In the genomic region with DNA sequence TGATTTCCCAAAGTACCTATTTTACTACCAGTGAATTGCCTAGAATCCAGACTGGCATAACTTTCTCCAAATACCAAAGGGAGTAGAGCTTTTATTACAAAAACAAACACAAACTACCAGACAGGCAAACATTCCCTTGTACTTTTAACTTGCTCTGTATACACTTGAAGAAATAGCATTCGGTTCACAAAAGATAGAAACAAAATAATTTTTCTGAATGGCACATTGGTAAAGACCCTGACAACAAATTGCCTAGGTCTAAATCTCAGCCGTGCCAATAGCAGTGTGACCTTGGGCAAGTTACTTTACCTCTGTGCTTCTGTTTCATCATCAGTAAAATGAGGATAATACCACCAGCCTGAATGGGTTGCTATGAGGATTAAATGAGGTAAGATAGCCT, we compare ENCODE assay signal across 25 cellular contexts.
"Had no signal": no experiment of that assay in that cellular context is flagged by ENCODE, and none has a peak within 500 bp of the region (broad histone marks: within the 10 kb centered on the region; RNA-seq: fewer than 3 reads in every experiment).

No MANE protein-coding gene starts in this region.

- H3K27me3 Mint-ChIP-seq: activated CD8-positive, alpha-beta memory T cell treated with anti-CD3 and anti-CD28 coated beads, Interleukin-2, amount 10 ng/mL, durations not matched to agents 7 days and 5 days; activated naive CD8-positive, alpha-beta T cell treated with anti-CD3 and anti-CD28 coated beads, Interleukin-2, amount 10 ng/mL, durations not matched to agents 7 days and 5 days; activated T-helper 17 cell treated with anti-CD3 and anti-CD28 coated beads, Interleukin-2, amount 50 U/mL, for 72 hours; naive B cell; progenitor cell of endocrine pancreas had no signal

- H3K27ac Mint-ChIP-seq: activated CD4-positive, alpha-beta memory T cell treated with anti-CD3 and anti-CD28 coated beads, Interleukin-2, amount 10 ng/mL, durations not matched to agents 7 days and 5 days; activated CD8-positive, alpha-beta memory T cell treated with anti-CD3 and anti-CD28 coated beads, Interleukin-2, amount 10 ng/mL, durations not matched to agents 7 days and 5 days; activated naive CD8-positive, alpha-beta T cell treated with anti-CD3 and anti-CD28 coated beads, Interleukin-2, amount 10 ng/mL, durations not matched to agents 7 days and 5 days; activated T-helper 17 cell treated with anti-CD3 and anti-CD28 coated beads, Interleukin-2, amount 50 U/mL, for 72 hours; naive B cell; progenitor cell of endocrine pancreas; T-helper 1 cell treated with Interleukin-12 subunit alpha and Interleukin-12 subunit beta and Interleukin-4 antibody, amounts not matched to agents 30 μg/mL and 1 μg/mL, for 36 hours had no signal

- H3K9me3 Mint-ChIP-seq: activated CD4-positive, alpha-beta memory T cell treated with anti-CD3 and anti-CD28 coated beads, Interleukin-2, amount 10 ng/mL, durations not matched to agents 7 days and 5 days; activated naive CD8-positive, alpha-beta T cell treated with anti-CD3 and anti-CD28 coated beads, Interleukin-2, amount 10 ng/mL, durations not matched to agents 7 days and 5 days; activated T-helper 17 cell treated with anti-CD3 and anti-CD28 coated beads, Interleukin-2, amount 50 U/mL, for 72 hours; naive B cell; neural crest cell; T-helper 1 cell treated with Interleukin-12 subunit alpha and Interleukin-12 subunit beta and Interleukin-4 antibody, amounts not matched to agents 30 μg/mL and 1 μg/mL, for 36 hours had no signal

- ATAC-seq: activated CD8-positive, alpha-beta memory T cell treated with anti-CD3 and anti-CD28 coated beads, Interleukin-2, amount 10 ng/mL, durations not matched to agents 7 days and 5 days; activated T-helper 17 cell treated with anti-CD3 and anti-CD28 coated beads, Interleukin-2, amount 50 U/mL, for 72 hours; left lobe of liver; stimulated activated naive CD8-positive, alpha-beta T cell treated with anti-CD3 and anti-CD28 coated beads, Interleukin-15, Interleukin-2, amounts not matched to agents 100 U/mL and 50 U/mL, for 24 hours had no signal

- H3K36me3 ChIP-seq: cardiac muscle cell, right atrium auricular region, tibial nerve, vagina had no signal

- H3K36me3 Mint-ChIP-seq: naive B cell had no signal

- DNase-seq: activated CD4-positive, alpha-beta memory T cell treated with anti-CD3 and anti-CD28 coated beads, Interleukin-2, amount 10 ng/mL, durations not matched to agents 7 days and 5 days; activated CD8-positive, alpha-beta memory T cell treated with anti-CD3 and anti-CD28 coated beads, Interleukin-2, amount 10 ng/mL, durations not matched to agents 7 days and 5 days; activated naive CD4-positive, alpha-beta T cell; activated naive CD8-positive, alpha-beta T cell treated with anti-CD3 and anti-CD28 coated beads, Interleukin-2, amount 10 ng/mL, durations not matched to agents 7 days and 5 days; activated T-cell treated with anti-CD3 and anti-CD28 coated beads, Interleukin-2, amount 50 U/mL, for 1 hour; amygdala; foreskin fibroblast; glutamatergic neuron; hippocampal formation; mammary epithelial cell; naive B cell; stimulated activated CD4-positive, alpha-beta T cell treated with anti-CD3 and anti-CD28 coated beads, Interleukin-2, amount 100 ng/mL, for 24 hours; stimulated activated naive CD8-positive, alpha-beta T cell treated with anti-CD3 and anti-CD28 coated beads, Interleukin-15, Interleukin-2, amounts not matched to agents 100 U/mL and 50 U/mL, for 24 hours; substantia nigra had no signal

- H3K4me3 Mint-ChIP-seq: activated CD4-positive, alpha-beta memory T cell treated with anti-CD3 and anti-CD28 coated beads, Interleukin-2, amount 10 ng/mL, durations not matched to agents 7 days and 5 days; activated CD8-positive, alpha-beta memory T cell treated with anti-CD3 and anti-CD28 coated beads, Interleukin-2, amount 10 ng/mL, durations not matched to agents 7 days and 5 days; activated naive CD8-positive, alpha-beta T cell treated with anti-CD3 and anti-CD28 coated beads, Interleukin-2, amount 10 ng/mL, durations not matched to agents 7 days and 5 days; activated T-helper 17 cell treated with anti-CD3 and anti-CD28 coated beads, Interleukin-2, amount 50 U/mL, for 72 hours; naive B cell; neural crest cell; T-helper 1 cell treated with Interleukin-12 subunit alpha and Interleukin-12 subunit beta and Interleukin-4 antibody, amounts not matched to agents 30 μg/mL and 1 μg/mL, for 36 hours had no signal

- FAIRE-seq: islet of Langerhans had no signal

- H3K9me3 ChIP-seq: right atrium auricular region, tibial nerve, vagina had no signal

- H3K4me3 ChIP-seq: cardiac muscle cell, right atrium auricular region, tibial nerve, vagina had no signal

- H3K27me3 ChIP-seq: cardiac muscle cell, right atrium auricular region, tibial nerve, vagina had no signal

- H3K27ac ChIP-seq: cardiac muscle cell, right atrium auricular region, tibial nerve, vagina, VCaP had no signal
